In the genomic region with DNA sequence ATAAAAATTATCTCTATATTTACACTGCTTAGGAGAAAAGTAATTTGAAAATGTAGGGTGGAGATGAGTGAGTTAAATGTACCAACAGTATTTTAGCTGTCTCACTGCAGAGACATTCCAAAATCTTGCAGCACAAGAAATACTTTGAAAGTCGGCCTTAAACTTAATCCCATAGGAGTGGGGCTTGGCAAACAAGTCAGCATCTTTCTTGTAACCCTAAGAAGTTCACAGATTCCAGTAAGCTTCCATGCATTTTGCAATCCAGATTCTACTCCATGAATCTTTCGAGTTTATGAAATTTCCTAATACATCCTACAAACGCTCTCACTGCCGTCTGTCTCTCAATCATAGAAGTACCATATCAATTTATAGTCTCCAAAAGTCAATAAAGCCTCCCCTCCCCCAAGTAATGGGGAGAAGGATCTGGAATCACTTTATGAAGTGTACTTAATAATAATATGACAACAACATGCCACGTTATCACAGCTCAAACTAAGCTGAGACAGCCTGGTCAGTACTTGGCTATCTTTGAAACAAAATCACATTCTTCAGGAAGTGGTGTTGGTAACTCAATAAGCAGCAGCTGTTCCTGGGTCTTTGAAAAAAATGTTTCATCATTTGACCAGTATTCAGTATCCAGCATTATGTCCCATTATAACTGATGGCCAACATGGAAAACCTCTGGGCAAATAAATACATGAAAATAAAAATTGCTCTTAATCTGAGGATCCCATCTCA, we compare ENCODE assay signal across 15 cellular contexts.
A peak's percentile ranks its signal among the peaks of the same experiment; 100 is the strongest.
DNase-seq lines count a peak whose midpoint lies in the region; ATAC-seq and TF ChIP-seq lines count a peak whose summit lies in the region.
"Had no signal": no experiment of that assay in that cellular context is flagged by ENCODE, and none has a peak within 500 bp of the region (broad histone marks: within the 10 kb centered on the region; RNA-seq: fewer than 3 reads in every experiment).

No MANE protein-coding gene starts in this region.

- H3K27ac ChIP-seq in skeletal muscle tissue (ENCODE audit: low read depth, low read length) (peak overlapping the region; percentile 73), spleen (peak overlapping the region in 2 of 8 donors; percentile 24 to 27)
- H3K27ac ChIP-seq: dorsolateral prefrontal cortex, WERI-Rb-1 had no signal

- WGBS in spleen, 5 donors, result 61 to 82% (median 77%) methylated on average over 5 of the region's 5 CpGs

- intact Hi-C loops in left cardiac atrium (cut with DNase I) (no loop called here), spleen (cut with DNase I; ENCODE audit: low total_unique reads) (no loop called here)

- no peak for TF ChIP-seq CTCF in spleen (IDR thresholded peaks at IDR 0.05 in 8 of 11, conservative IDR thresholded peaks at IDR 0.05 in 3 of 11)

- DNase-seq in GM04503 (ENCODE audit: low read depth) (peak; percentile 82), amniotic epithelial cell (ENCODE audit: low read depth) (peak; percentile 99), left cardiac atrium (no peak), pons (ENCODE audit: low spot score) (no peak), DMS53 (lab: John Stamatoyannopoulos, UW) (no peak), spleen (no peak)
- DNase-seq: activated CD8-positive, alpha-beta memory T cell treated with anti-CD3 and anti-CD28 coated beads, Interleukin-2, amount 50 U/mL, for 48 hours; activated naive CD8-positive, alpha-beta T cell treated with anti-CD3 and anti-CD28 coated beads, Interleukin-2, amount 10 ng/mL, durations not matched to agents 7 days and 5 days; dorsolateral prefrontal cortex; KG1; NCI-H2029; nucleus accumbens; WERI-Rb-1 had no signal

- no peak overlapping the region for H3K4me3 ChIP-seq in skeletal muscle tissue (ENCODE audit: low read length in 3 of 3)
- H3K4me3 ChIP-seq in spleen, result no peak overlapping the region
- H3K4me3 ChIP-seq: dorsolateral prefrontal cortex had no signal

- no peak for TF ChIP-seq POLR2A in spleen (IDR thresholded peaks at IDR 0.05)

- no peaks in the 10 kb centered on the region for H3K27me3 ChIP-seq in skeletal muscle tissue (ENCODE audit: control insufficient read depth in 3 of 3, insufficient read depth in 3 of 3, low read length in 3 of 3)
- no peaks in the 10 kb centered on the region for H3K27me3 ChIP-seq in spleen (replicated peaks in 1 of 7)

- H3K9ac ChIP-seq in skeletal muscle tissue (ENCODE audit: low read depth in 1 of 3, low read length in 3 of 3), result peak overlapping the region in 1 of 3 donors; percentile 38

- H3K4me1 ChIP-seq in skeletal muscle tissue (ENCODE audit: control insufficient read depth in 3 of 3, insufficient read depth in 3 of 3, low read length in 3 of 3) (peaks cover 0 to 12% (median 8%) of the 10 kb centered on the region in 3 donors), spleen (no peaks in the 10 kb centered on the region)

- ATAC-seq in left cardiac atrium, result peak; percentile 87 to 88
- no peak for ATAC-seq in HG02938 (IDR thresholded peaks at IDR 0.05; ENCODE audit: unreplicated experiment)

- no peaks in the 10 kb centered on the region for H3K9me3 ChIP-seq in skeletal muscle tissue (ENCODE audit: control insufficient read depth in 3 of 3, low read length in 3 of 3)
- H3K9me3 ChIP-seq in spleen, result no peaks in the 10 kb centered on the region

- H3K36me3 ChIP-seq in skeletal muscle tissue (ENCODE audit: control insufficient read depth in 3 of 3, insufficient read depth in 3 of 3, low read length in 3 of 3) (no peaks in the 10 kb centered on the region), spleen (no peaks in the 10 kb centered on the region)
- H3K36me3 ChIP-seq: WERI-Rb-1 had no signal

Comparison
In these comparisons a context has a peak if more than half of its experiments do, and no peak if none do; other contexts are left out.
1. DNase-seq: peak in GM04503 (single experiment) and amniotic epithelial cell (single experiment); none in left cardiac atrium (single experiment), pons (single experiment), DMS53 (single experiment) and spleen (single experiment).